ENCODE assay signal across 9 cellular contexts in the genomic region with DNA sequence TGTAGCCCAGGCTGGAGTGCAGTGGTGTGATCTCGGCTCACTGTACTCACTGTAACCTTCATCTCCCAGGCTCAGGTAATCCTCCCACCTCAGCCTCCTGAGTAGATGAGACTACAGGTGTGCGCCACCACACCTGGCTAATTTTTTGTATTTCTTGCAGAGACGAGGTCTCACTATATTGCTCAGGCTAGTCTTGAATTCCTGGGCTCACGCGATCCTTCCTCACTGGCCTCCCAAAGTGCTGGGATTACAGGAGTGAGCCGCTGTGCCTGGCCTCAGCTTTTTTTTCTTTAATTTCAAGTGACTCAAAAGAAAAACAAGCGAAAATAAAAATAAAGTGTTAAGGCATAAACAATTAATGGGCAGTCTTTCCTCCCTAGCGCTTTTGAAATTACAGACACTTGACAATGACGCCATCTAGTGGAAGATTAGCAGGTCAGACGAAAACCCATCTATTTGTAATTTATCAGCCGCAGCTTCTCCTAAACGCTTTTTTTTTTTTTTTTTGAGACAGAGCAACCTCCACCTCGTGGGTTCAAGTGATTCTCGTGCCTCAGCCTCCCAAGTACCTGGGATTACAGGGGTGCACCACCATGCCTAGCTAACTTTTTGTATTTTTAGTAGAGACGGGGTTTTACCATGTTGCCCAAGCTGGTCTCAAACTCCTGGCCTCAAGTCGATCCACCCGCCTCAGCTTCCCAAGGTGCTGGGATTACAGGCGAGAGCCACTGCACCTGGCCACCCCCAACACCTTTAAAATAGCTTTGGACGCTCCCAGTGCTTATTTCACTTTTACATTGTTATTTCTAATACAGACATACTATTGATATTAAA. TPM values are rescaled to one million over a fixed set of nuclear protein-coding genes. Genes with fewer than 3 reads are reported as not detected.
DNase-seq lines count a peak whose midpoint lies in the region; ATAC-seq and TF ChIP-seq lines count a peak whose summit lies in the region.
"Had no signal": no experiment of that assay in that cellular context is flagged by ENCODE, and none has a peak within 500 bp of the region (broad histone marks: within the 10 kb centered on the region; RNA-seq: fewer than 3 reads in every experiment).

No MANE protein-coding gene starts in this region.

- H3K36me3 ChIP-seq in esophagus squamous epithelium = no peaks in the 10 kb centered on the region
- H3K36me3 ChIP-seq: BLaER1 treated with 17β-estradiol and CSF1 and Interleukin-3, amounts not matched to agents 10 nM and 100 nM had no signal

- WGBS in esophagus squamous epithelium, 2 donors = 28 to 33% methylated on average over 19 of the region's 19 CpGs

- H3K4me1 ChIP-seq in esophagus squamous epithelium = peaks cover 0 to 12% (median 0%) of the 10 kb centered on the region in 3 donors

- H3K36me3 Mint-ChIP-seq in activated CD4-positive, alpha-beta T cell treated with anti-CD3 and anti-CD28 coated beads for 36 hours (ENCODE audit: low read depth) = no peaks in the 10 kb centered on the region
- H3K36me3 Mint-ChIP-seq in nephron (ENCODE audit: low read depth) = no peaks in the 10 kb centered on the region

- H3K9me3 ChIP-seq in esophagus squamous epithelium = no peaks in the 10 kb centered on the region
- H3K9me3 ChIP-seq: BLaER1 treated with 17β-estradiol and CSF1 and Interleukin-3, amounts not matched to agents 10 nM and 100 nM had no signal

- intact Hi-C loops in activated CD4-positive, alpha-beta T cell treated with anti-CD3 and anti-CD28 coated beads for 36 hours (cut with DNase I, micrococcal nuclease) = loop anchor here (1.0 to 2.0 kb wide), 3 partner anchors 97 to 184 kb away; no protein-coding TSS in a partner anchor
- intact Hi-C loops in esophagus squamous epithelium (cut with DNase I) = loop anchor here (5.0 kb wide), 1 partner anchor 96 kb away; no protein-coding TSS in a partner anchor
- intact Hi-C loops in posterior vena cava (cut with DNase I) = loop anchor here (1.0 to 10.0 kb wide), 3 partner anchors 66 to 111 kb away; no protein-coding TSS in a partner anchor

- no peak overlapping the region for H3K4me3 Mint-ChIP-seq in activated CD4-positive, alpha-beta T cell treated with anti-CD3 and anti-CD28 coated beads for 36 hours
- no peak overlapping the region for H3K4me3 Mint-ChIP-seq in nephron

- H3K27ac ChIP-seq in esophagus squamous epithelium = no peak overlapping the region

- no peak overlapping the region for H3K27ac Mint-ChIP-seq in activated CD4-positive, alpha-beta T cell treated with anti-CD3 and anti-CD28 coated beads for 36 hours
- H3K27ac Mint-ChIP-seq in nephron = no peak overlapping the region

- no peak for TF ChIP-seq POLR2A in esophagus squamous epithelium (IDR thresholded peaks at IDR 0.05)

- peak overlapping the region in 1 of 4 donors; percentile 16 for H3K4me3 ChIP-seq in esophagus squamous epithelium
- H3K4me3 ChIP-seq: BLaER1 treated with 17β-estradiol and CSF1 and Interleukin-3, amounts not matched to agents 10 nM and 100 nM had no signal

- no peaks in the 10 kb centered on the region for H3K4me1 Mint-ChIP-seq in activated CD4-positive, alpha-beta T cell treated with anti-CD3 and anti-CD28 coated beads for 36 hours
- no peaks in the 10 kb centered on the region for H3K4me1 Mint-ChIP-seq in nephron

- DNase-seq in activated CD4-positive, alpha-beta T cell treated with anti-CD3 and anti-CD28 coated beads for 36 hours = no peak
- no peak for DNase-seq in activated CD4-positive, alpha-beta T cell treated with anti-CD3 and anti-CD28 coated beads for 4 hours
- peak; percentile 82 for DNase-seq in NCI-H1092 treated with DMSO at 0.1 percent for 48 hours (lab: John Stamatoyannopoulos, UW)
- DNase-seq in esophagus squamous epithelium (lab: John Stamatoyannopoulos, UW) = no peak
- DNase-seq in posterior vena cava (ENCODE audit: low spot score) = no peak

- CTCF ChIA-PET in activated CD4-positive, alpha-beta T cell treated with anti-CD3 and anti-CD28 coated beads for 36 hours (lab: Charles Lee) = interaction anchor here (0.6 to 8.4 kb wide), 57 partner anchors 9 to 684 kb away, joined by 3 to 169 read pairs (median 4); partner anchors contain the start of gene POLG2

- no peaks in the 10 kb centered on the region for H3K27me3 Mint-ChIP-seq in activated CD4-positive, alpha-beta T cell treated with anti-CD3 and anti-CD28 coated beads for 36 hours
- H3K27me3 Mint-ChIP-seq in nephron (ENCODE audit: low read depth) = peaks cover 1% of the 10 kb centered on the region

- POLR2A ChIA-PET in activated CD4-positive, alpha-beta T cell treated with anti-CD3 and anti-CD28 coated beads for 36 hours (lab: Charles Lee) = interaction anchor here (0.6 kb wide), 1 partner anchor 355 kb away, joined by 3 read pairs; no protein-coding TSS in a partner anchor

- no peaks in the 10 kb centered on the region for H3K27me3 ChIP-seq in esophagus squamous epithelium
- H3K27me3 ChIP-seq: BLaER1 treated with 17β-estradiol and CSF1 and Interleukin-3, amounts not matched to agents 10 nM and 100 nM had no signal

- TF ChIP-seq CTCF in esophagus squamous epithelium (IDR thresholded peaks at IDR 0.05) (peak; percentile 64 to 78 (median 74)), nephron (IDR thresholded peaks at IDR 0.05; ENCODE audit: unreplicated experiment in 3 of 3) (peak; percentile 59 to 79 (median 75))

- no peaks in the 10 kb centered on the region for H3K9me3 Mint-ChIP-seq in activated CD4-positive, alpha-beta T cell treated with anti-CD3 and anti-CD28 coated beads for 36 hours (ENCODE audit: low read depth)
- H3K9me3 Mint-ChIP-seq in nephron = no peaks in the 10 kb centered on the region

- peak; percentile 42 for ATAC-seq in activated CD4-positive, alpha-beta T cell treated with anti-CD3 and anti-CD28 coated beads for 36 hours
- ATAC-seq in SK-N-SH treated with all-trans-retinoic acid at 6 μM for 48 hours (peak; percentile 77), HG03439 (IDR thresholded peaks at IDR 0.05; ENCODE audit: unreplicated experiment) (no peak)

TF ChIP-seq in SK-N-SH treated with all-trans-retinoic acid at 6 μM for 48 hours, 23 proteins besides CTCF, POLR2A, EP300 and RAD21 (continues in another document):
- no peak for TF ChIP-seq ZNF8 (CRISPR knock-in tag; IDR thresholded peaks at IDR 0.05)
- TF ChIP-seq ARNTL (CRISPR knock-in tag; IDR thresholded peaks at IDR 0.05; ENCODE audit: borderline replicate concordance, low read depth) = no peak
- TF ChIP-seq, protein P1, sequence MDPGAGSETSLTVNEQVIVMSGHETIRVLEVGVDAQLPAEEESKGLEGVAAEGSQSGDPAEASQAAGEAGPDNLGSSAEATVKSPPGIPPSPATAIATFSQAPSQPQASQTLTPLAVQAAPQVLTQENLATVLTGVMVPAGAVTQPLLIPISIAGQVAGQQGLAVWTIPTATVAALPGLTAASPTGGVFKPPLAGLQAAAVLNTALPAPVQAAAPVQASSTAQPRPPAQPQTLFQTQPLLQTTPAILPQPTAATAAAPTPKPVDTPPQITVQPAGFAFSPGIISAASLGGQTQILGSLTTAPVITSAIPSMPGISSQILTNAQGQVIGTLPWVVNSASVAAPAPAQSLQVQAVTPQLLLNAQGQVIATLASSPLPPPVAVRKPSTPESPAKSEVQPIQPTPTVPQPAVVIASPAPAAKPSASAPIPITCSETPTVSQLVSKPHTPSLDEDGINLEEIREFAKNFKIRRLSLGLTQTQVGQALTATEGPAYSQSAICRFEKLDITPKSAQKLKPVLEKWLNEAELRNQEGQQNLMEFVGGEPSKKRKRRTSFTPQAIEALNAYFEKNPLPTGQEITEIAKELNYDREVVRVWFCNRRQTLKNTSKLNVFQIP (CRISPR knock-in tag; IDR thresholded peaks at IDR 0.05; ENCODE audit: borderline replicate concordance, low read depth) = no peak
- no peak for TF ChIP-seq ZFP30 (CRISPR knock-in tag; IDR thresholded peaks at IDR 0.05)
- no peak for TF ChIP-seq CSDC2 (CRISPR knock-in tag; IDR thresholded peaks at IDR 0.05)
- TF ChIP-seq, protein P2, sequence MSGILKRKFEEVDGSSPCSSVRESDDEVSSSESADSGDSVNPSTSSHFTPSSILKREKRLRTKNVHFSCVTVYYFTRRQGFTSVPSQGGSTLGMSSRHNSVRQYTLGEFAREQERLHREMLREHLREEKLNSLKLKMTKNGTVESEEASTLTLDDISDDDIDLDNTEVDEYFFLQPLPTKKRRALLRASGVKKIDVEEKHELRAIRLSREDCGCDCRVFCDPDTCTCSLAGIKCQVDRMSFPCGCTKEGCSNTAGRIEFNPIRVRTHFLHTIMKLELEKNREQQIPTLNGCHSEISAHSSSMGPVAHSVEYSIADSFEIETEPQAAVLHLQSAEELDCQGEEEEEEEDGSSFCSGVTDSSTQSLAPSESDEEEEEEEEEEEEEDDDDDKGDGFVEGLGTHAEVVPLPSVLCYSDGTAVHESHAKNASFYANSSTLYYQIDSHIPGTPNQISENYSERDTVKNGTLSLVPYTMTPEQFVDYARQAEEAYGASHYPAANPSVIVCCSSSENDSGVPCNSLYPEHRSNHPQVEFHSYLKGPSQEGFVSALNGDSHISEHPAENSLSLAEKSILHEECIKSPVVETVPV (CRISPR knock-in tag; IDR thresholded peaks at IDR 0.05) = no peak
- no peak for TF ChIP-seq ZNF70 (CRISPR knock-in tag; IDR thresholded peaks at IDR 0.05)
- no peak for TF ChIP-seq ISL1 (CRISPR knock-in tag; IDR thresholded peaks at IDR 0.05)
- no peak for TF ChIP-seq RARB (CRISPR knock-in tag; IDR thresholded peaks at IDR 0.05)
- TF ChIP-seq, protein P3, sequence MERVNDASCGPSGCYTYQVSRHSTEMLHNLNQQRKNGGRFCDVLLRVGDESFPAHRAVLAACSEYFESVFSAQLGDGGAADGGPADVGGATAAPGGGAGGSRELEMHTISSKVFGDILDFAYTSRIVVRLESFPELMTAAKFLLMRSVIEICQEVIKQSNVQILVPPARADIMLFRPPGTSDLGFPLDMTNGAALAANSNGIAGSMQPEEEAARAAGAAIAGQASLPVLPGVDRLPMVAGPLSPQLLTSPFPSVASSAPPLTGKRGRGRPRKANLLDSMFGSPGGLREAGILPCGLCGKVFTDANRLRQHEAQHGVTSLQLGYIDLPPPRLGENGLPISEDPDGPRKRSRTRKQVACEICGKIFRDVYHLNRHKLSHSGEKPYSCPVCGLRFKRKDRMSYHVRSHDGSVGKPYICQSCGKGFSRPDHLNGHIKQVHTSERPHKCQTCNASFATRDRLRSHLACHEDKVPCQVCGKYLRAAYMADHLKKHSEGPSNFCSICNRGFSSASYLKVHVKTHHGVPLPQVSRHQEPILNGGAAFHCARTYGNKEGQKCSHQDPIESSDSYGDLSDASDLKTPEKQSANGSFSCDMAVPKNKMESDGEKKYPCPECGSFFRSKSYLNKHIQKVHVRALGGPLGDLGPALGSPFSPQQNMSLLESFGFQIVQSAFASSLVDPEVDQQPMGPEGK (CRISPR knock-in tag; IDR thresholded peaks at IDR 0.05; ENCODE audit: borderline replicate concordance) = no peak
- no peak for TF ChIP-seq SNAI2 (CRISPR knock-in tag; IDR thresholded peaks at IDR 0.05)

RNA-seq across cellular contexts. Expression of gene PECAM1, which starts 28.1 kb away (rescaled TPM):
- total RNA-seq in activated CD4-positive, alpha-beta T cell treated with anti-CD3 and anti-CD28 coated beads for 36 hours = 10 to 100 TPM in 1 of 2 experiments, 1 to 10 TPM in 1; 9.9 to 13.5 TPM
- 10 to 100 TPM in 3 of 4 donors, 1 to 10 TPM in 1; 9.4 to 71.4 (median 34.3) TPM for total RNA-seq in esophagus squamous epithelium
- 100 to 1,000 TPM; 289 to 316 TPM for total RNA-seq in posterior vena cava

RNA-seq across cellular contexts. Expression of gene MILR1, which starts 30.2 kb away (rescaled TPM):
- total RNA-seq in activated CD4-positive, alpha-beta T cell treated with anti-CD3 and anti-CD28 coated beads for 36 hours = under 1 TPM in 1 of 2 experiments, not detected in 1; 0.30 TPM
- total RNA-seq in esophagus squamous epithelium = 1 to 10 TPM in 3 of 4 donors, under 1 TPM in 1; 0.79 to 8.1 (median 1.8) TPM
- 10 to 100 TPM in 1 of 2 donors, 1 to 10 TPM in 1; 9.4 to 18.9 TPM for total RNA-seq in posterior vena cava

Comparison
In these comparisons a context has a peak if more than half of its experiments do, and no peak if none do; other contexts are left out.
1. RNA of gene PECAM1, which starts 28.1 kb away (total RNA-seq): 289 to 316 TPM in posterior vena cava; 9.4 to 71.4 TPM in esophagus squamous epithelium and 9.9 to 13.5 TPM in activated CD4-positive, alpha-beta T cell treated with anti-CD3 and anti-CD28 coated beads for 36 hours; every median in the first group is over 4 times any median in the second.